1 cellular context compared by ENCODE assay signal in genomic region chr10:120715214-120715613, GRCh38.
TF ChIP-seq lines count a peak whose summit lies in the region.

No MANE protein-coding gene starts in this region.

TF ChIP-seq in GM23338, 12 proteins besides CTCF, POLR2A, EP300 and RAD21 (continued from another document):
- TF ChIP-seq REST (IDR thresholded peaks at IDR 0.05; ENCODE audit: unreplicated experiment), result no peak
- no peak for TF ChIP-seq ZNF462 (CRISPR knock-in tag; IDR thresholded peaks at IDR 0.05)
- no peak for TF ChIP-seq POLR2AphosphoS5 (IDR thresholded peaks at IDR 0.05; ENCODE audit: low read depth)
- no peak for TF ChIP-seq EZH2 (IDR thresholded peaks at IDR 0.05; ENCODE audit: low read depth, unreplicated experiment)
- TF ChIP-seq ZNF114 (CRISPR knock-in tag; IDR thresholded peaks at IDR 0.05), result no peak
- TF ChIP-seq STAT1 (IDR thresholded peaks at IDR 0.05; ENCODE audit: unreplicated experiment), result no peak
- no peak for TF ChIP-seq NANOG (IDR thresholded peaks at IDR 0.05; ENCODE audit: borderline replicate concordance)
- TF ChIP-seq ETS1 (IDR thresholded peaks at IDR 0.05), result no peak
